Comparison of ENCODE assay signal across 1 cellular context in genomic region chr11:85663781-85664560, GRCh38.
A peak's percentile ranks its signal among the peaks of the same experiment; 100 is the strongest.
TF ChIP-seq lines count a peak whose summit lies in the region.

No MANE protein-coding gene starts in this region.

TF ChIP-seq in H1, 55 proteins besides CTCF, POLR2A, EP300 and RAD21:
- no peak; the same call in 1 of the 2 replicates for TF ChIP-seq SP4 (IDR thresholded peaks at IDR 0.05; ENCODE audit: low read length)
- TF ChIP-seq GABPA (IDR thresholded peaks at IDR 0.05; ENCODE audit: borderline replicate concordance, insufficient read depth, low read length), result no peak
- no peak for TF ChIP-seq BACH1 (IDR thresholded peaks at IDR 0.05; ENCODE audit: low read length)
- peak; percentile 11; the same call in 1 of the 2 replicates for TF ChIP-seq E2F6 (IDR thresholded peaks at IDR 0.05)
- no peak for TF ChIP-seq CHD1 (IDR thresholded peaks at IDR 0.05; ENCODE audit: low read depth, low read length)
- TF ChIP-seq KDM1A (IDR thresholded peaks at IDR 0.05; ENCODE audit: borderline replicate concordance, low read length), result no peak
- no peak for TF ChIP-seq CHD7 (IDR thresholded peaks at IDR 0.05; ENCODE audit: insufficient replicate concordance, low read length)
- TF ChIP-seq TEAD4 (IDR thresholded peaks at IDR 0.05; ENCODE audit: low read depth, low read length), result no peak
- TF ChIP-seq CEBPB (IDR thresholded peaks at IDR 0.05; ENCODE audit: low read depth, low read length), result no peak
- TF ChIP-seq POLR2AphosphoS5 (IDR thresholded peaks at IDR 0.05; ENCODE audit: low read depth, low read length), result peak; percentile 5
- peak; percentile 45 for TF ChIP-seq ASH2L (IDR thresholded peaks at IDR 0.05; ENCODE audit: low read length)
- TF ChIP-seq SIN3A (conservative IDR thresholded peaks at IDR 0.05 in 1 of 2, IDR thresholded peaks at IDR 0.05 in 1 of 2; ENCODE audit: low read depth in 1 of 2, low read length in 2 of 2), result 0 out of 4 replicates have a peak, but pooled peaks of 1 of the 2 experiments have one; percentile 45
- TF ChIP-seq YY1 (IDR thresholded peaks at IDR 0.05; ENCODE audit: low read depth, low read length), result 0 out of 2 replicates have a peak, but pooled peaks have one; percentile 9
- no peak for TF ChIP-seq RXRA (IDR thresholded peaks at IDR 0.05; ENCODE audit: insufficient read depth, low read depth, low read length)
- TF ChIP-seq RFX5 (IDR thresholded peaks at IDR 0.05; ENCODE audit: borderline replicate concordance, low read depth, low read length), result no peak
- TF ChIP-seq RNF2 (IDR thresholded peaks at IDR 0.05; ENCODE audit: borderline replicate concordance, low read depth, low read length, missing control alignments, poor library complexity, severe bottlenecking), result no peak
- TF ChIP-seq RBBP5 (IDR thresholded peaks at IDR 0.05; ENCODE audit: borderline replicate concordance, low read depth, low read length), result peak; percentile 42; the same call in 1 of the 2 replicates
- TF ChIP-seq, protein P1, sequence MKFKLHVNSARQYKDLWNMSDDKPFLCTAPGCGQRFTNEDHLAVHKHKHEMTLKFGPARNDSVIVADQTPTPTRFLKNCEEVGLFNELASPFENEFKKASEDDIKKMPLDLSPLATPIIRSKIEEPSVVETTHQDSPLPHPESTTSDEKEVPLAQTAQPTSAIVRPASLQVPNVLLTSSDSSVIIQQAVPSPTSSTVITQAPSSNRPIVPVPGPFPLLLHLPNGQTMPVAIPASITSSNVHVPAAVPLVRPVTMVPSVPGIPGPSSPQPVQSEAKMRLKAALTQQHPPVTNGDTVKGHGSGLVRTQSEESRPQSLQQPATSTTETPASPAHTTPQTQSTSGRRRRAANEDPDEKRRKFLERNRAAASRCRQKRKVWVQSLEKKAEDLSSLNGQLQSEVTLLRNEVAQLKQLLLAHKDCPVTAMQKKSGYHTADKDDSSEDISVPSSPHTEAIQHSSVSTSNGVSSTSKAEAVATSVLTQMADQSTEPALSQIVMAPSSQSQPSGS (IDR thresholded peaks at IDR 0.05; ENCODE audit: low read length), result no peak
- peak; percentile 20; the same call in 1 of the 2 replicates for TF ChIP-seq CREB1 (IDR thresholded peaks at IDR 0.05)
- no peak for TF ChIP-seq GTF2F1 (IDR thresholded peaks at IDR 0.05; ENCODE audit: borderline replicate concordance, low read depth, low read length)
- TF ChIP-seq SAP30 (IDR thresholded peaks at IDR 0.05; ENCODE audit: insufficient read depth, insufficient replicate concordance, low read length), result peak; percentile 62
- TF ChIP-seq PHF8 (conservative IDR thresholded peaks at IDR 0.05; ENCODE audit: low read depth, low read length), result 0 out of 2 replicates have a peak, but pooled peaks have one; percentile 27
- TF ChIP-seq TCF12 (IDR thresholded peaks at IDR 0.05; ENCODE audit: low read depth, low read length), result no peak
